8 cellular contexts compared by ENCODE assay signal in the genomic region with DNA sequence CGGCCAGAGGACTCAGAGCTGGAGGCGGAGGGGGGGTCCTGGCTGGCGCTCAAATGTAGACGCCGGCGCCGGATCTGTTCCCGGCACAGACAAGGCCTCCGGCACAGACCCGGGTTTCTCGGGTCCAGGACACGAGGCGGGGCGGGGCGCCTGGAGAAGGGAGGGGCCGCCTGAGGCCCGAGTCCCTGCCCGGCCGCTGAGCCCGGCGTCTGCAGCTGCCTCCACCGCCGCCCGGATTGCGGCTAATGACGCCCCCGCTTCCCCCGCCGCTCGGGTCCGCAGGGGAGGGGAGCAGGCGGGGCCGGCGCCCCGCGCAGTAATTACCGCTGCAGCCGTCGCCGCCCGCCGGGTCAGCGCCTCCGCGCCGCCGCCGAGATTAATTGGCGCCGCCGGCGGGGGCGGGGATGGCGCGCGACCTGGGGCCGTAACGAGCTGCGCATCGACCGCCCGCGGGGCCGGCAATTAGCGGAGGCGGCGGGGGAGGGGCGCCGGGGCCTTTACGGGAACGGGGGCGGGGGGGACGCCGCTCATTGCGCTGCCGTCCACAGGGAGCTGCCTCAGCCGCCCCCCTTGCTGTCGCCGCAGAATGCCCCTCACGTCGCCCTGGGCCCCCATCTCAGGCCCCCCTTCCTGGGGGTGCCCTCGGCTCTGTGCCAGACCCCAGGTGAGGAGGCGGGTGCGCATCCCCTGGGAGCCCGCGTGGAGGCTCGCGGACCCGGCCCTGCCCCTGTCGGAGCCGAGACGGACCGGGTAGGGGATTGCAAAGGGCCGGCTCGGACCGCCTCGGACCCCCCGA. TPM values are rescaled to one million over a fixed set of nuclear protein-coding genes. Genes with fewer than 3 reads are reported as not detected.
DNase-seq lines count a peak whose midpoint lies in the region; ATAC-seq and TF ChIP-seq lines count a peak whose summit lies in the region.

No MANE protein-coding gene starts in this region.

- WGBS in mesodermal cell (ENCODE audit: insufficient coverage in 2 of 2), 2 experiments, result 0% methylated on average over 48 to 74 of the region's 98 CpGs

- peak overlapping the region; percentile 30 for H3K9ac ChIP-seq in endocrine pancreas (ENCODE audit: control insufficient read depth, insufficient read depth, low read length)

- H3K36me3 ChIP-seq in SJSA1 (peaks cover 82% of the 10 kb centered on the region), endocrine pancreas (ENCODE audit: control insufficient read depth, insufficient read depth, low read length) (no peaks in the 10 kb centered on the region), mesodermal cell (ENCODE audit: control insufficient read depth, insufficient read depth, low read length) (peaks cover 25% of the 10 kb centered on the region)

- no peaks in the 10 kb centered on the region for H3K27me3 ChIP-seq in SJSA1 (replicated peaks)
- H3K27me3 ChIP-seq in endocrine pancreas (ENCODE audit: control insufficient read depth, insufficient read depth, low read length), result no peaks in the 10 kb centered on the region

- ATAC-seq in GM19452 (IDR thresholded peaks at IDR 0.05; ENCODE audit: unreplicated experiment), result no peak
- no peak for ATAC-seq in HG03354 (IDR thresholded peaks at IDR 0.05; ENCODE audit: poor library complexity, severe bottlenecking, unreplicated experiment)

- TF ChIP-seq EP300 in Ishikawa (IDR thresholded peaks at IDR 0.05; ENCODE audit: borderline replicate concordance), result 0 out of 2 replicates have a peak, but pooled peaks have one; percentile 18

- TF ChIP-seq RAD21 in Ishikawa (IDR thresholded peaks at IDR 0.05; ENCODE audit: low read depth), result no peak

- H3K27ac ChIP-seq in SJSA1 (peak overlapping the region; percentile 89), mesodermal cell (ENCODE audit: low read depth, low read length, severe bottlenecking) (no peak overlapping the region)

- peak overlapping the region; percentile 63 for H3K4me3 ChIP-seq in SJSA1
- no peak overlapping the region for H3K4me3 ChIP-seq in endocrine pancreas (ENCODE audit: control insufficient read depth, insufficient read depth, low read length)
- peak overlapping the region; percentile 40 for H3K4me3 ChIP-seq in mesodermal cell (ENCODE audit: extremely low read depth, insufficient read depth, low read length, poor library complexity, severe bottlenecking)

- H3K9me3 ChIP-seq in SJSA1 (replicated peaks) (peaks cover 10% of the 10 kb centered on the region), endocrine pancreas (ENCODE audit: control insufficient read depth, low read length) (no peaks in the 10 kb centered on the region), mesodermal cell (ENCODE audit: control insufficient read depth, low read length) (no peaks in the 10 kb centered on the region)

- H3K4me1 ChIP-seq in SJSA1 (replicated peaks) (peaks cover 73% of the 10 kb centered on the region), endocrine pancreas (ENCODE audit: control insufficient read depth, insufficient read depth, low read length) (no peaks in the 10 kb centered on the region), mesodermal cell (ENCODE audit: control insufficient read depth, insufficient read depth, low read length, poor library complexity, severe bottlenecking) (peaks cover 21% of the 10 kb centered on the region)

- DNase-seq in D341Med (ENCODE audit: low spot score), result peak; percentile 83
- peak; percentile 98 to 99 for DNase-seq in SJSA1 (ENCODE audit: low read depth in 1 of 2, low spot score in 2 of 2)
- DNase-seq in SKM-1 (lab: John Stamatoyannopoulos, UW; ENCODE audit: unreplicated experiment), result no peak

TF ChIP-seq in Ishikawa, 13 proteins besides CTCF, POLR2A, EP300 and RAD21:
- TF ChIP-seq TEAD4 (IDR thresholded peaks at IDR 0.05) (peak; percentile 32; the same call in 1 of the 2 replicates), YY1 (IDR thresholded peaks at IDR 0.05; ENCODE audit: low read depth) (no peak), EGR1 (IDR thresholded peaks at IDR 0.05) (peak; percentile 89), TCF12 (IDR thresholded peaks at IDR 0.05; ENCODE audit: low read depth) (peak; percentile 85), TAF1 (IDR thresholded peaks at IDR 0.05; ENCODE audit: low read depth) (no peak), ZBTB7A (IDR thresholded peaks at IDR 0.05; ENCODE audit: low read depth) (peak; percentile 70; the same call in 1 of the 2 replicates), NFIC (IDR thresholded peaks at IDR 0.05) (peak; percentile 55)
- TF ChIP-seq, protein P1, sequence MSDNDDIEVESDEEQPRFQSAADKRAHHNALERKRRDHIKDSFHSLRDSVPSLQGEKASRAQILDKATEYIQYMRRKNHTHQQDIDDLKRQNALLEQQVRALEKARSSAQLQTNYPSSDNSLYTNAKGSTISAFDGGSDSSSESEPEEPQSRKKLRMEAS (IDR thresholded peaks at IDR 0.05), result 0 out of 2 replicates have a peak, but pooled peaks have one; percentile 31

RNA-seq across cellular contexts. Expression of a gene that starts 17.3 kb away (rescaled TPM):
- 100 and 129 TPM in 2 replicates for total RNA-seq in SJSA1 (2014; rRNA removed; shearing (Covaris generic))
- 75.0 TPM for polyA plus RNA-seq in mesodermal cell (2013, experiment 1 of 2)
- polyA plus RNA-seq in mesodermal cell (2013, experiment 2 of 2), result 63.3 TPM

RNA-seq across cellular contexts. Expression of a gene that starts 18.1 kb away (rescaled TPM):
- 232 and 256 TPM in 2 replicates for total RNA-seq in SJSA1 (2014; rRNA removed; shearing (Covaris generic))
- 59.2 TPM for polyA plus RNA-seq in mesodermal cell (2013, experiment 1 of 2)
- polyA plus RNA-seq in mesodermal cell (2013, experiment 2 of 2), result 43.4 TPM

RNA-seq across cellular contexts. Expression of a gene that starts 18.6 kb away (rescaled TPM):
- total RNA-seq in SJSA1 (2014; rRNA removed; shearing (Covaris generic)), result 7.2 and 11.5 TPM in 2 replicates
- 34.7 TPM for polyA plus RNA-seq in mesodermal cell (2013, experiment 1 of 2)
- 25.9 TPM for polyA plus RNA-seq in mesodermal cell (2013, experiment 2 of 2)

RNA-seq across cellular contexts. Expression of a gene that starts 24.5 kb away (rescaled TPM):
- total RNA-seq in SJSA1 (2014; rRNA removed; shearing (Covaris generic)), result 0.34 TPM in 1 of 2 replicates, not detected in the other
- polyA plus RNA-seq in mesodermal cell (2013, experiment 1 of 2), result 1.1 TPM
- polyA plus RNA-seq in mesodermal cell (2013, experiment 2 of 2), result 0.46 TPM

RNA-seq across cellular contexts. Expression of a gene that starts 40.1 kb away (rescaled TPM):
- total RNA-seq in SJSA1 (2014; rRNA removed; shearing (Covaris generic)), result 0.11 TPM in 1 of 2 replicates, not detected in the other
- polyA plus RNA-seq in mesodermal cell (2013, experiment 1 of 2), result not detected
- not detected for polyA plus RNA-seq in mesodermal cell (2013, experiment 2 of 2)
